Comparison of ENCODE assay signal across 23 cellular contexts in the genomic region with DNA sequence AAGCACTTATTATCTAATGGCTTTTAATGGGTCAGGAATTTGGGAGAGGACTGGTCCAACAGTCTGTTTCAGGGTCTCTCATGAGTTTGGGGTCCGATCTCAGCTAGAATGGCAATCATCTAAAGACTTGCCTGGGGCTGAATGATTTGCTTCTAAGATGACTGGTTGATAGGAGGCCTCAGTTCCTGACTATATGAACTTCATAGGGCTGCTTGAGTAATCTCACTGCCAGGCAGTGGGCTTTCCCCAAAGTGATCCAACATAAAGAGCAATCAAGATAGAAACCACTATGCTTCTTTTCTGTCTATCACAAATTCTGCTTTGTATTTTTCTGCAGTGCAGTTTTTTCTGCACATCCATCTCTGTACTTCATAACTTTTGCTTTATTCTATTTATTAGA.
"Had no signal": no experiment of that assay in that cellular context is flagged by ENCODE, and none has a peak within 500 bp of the region (broad histone marks: within the 10 kb centered on the region; RNA-seq: fewer than 3 reads in every experiment).

No MANE protein-coding gene starts in this region.

- ATAC-seq: stimulated activated memory B cell treated with anti-CD40 and anti-IgM and Interleukin-4, amounts not matched to agents 10 μg/mL and 1 μg/mL and 100 μg/mL, for 72 hours; stimulated activated naive B cell treated with anti-CD40 and anti-IgM and Interleukin-4, amounts not matched to agents 10 μg/mL and 1 μg/mL and 100 μg/mL, for 72 hours; stimulated activated naive CD8-positive, alpha-beta T cell treated with anti-CD3 and anti-CD28 coated beads, Interleukin-15, amount 100 ng/mL, for 72 hours; stimulated activated naive CD8-positive, alpha-beta T cell treated with anti-CD3 and anti-CD28 coated beads, Interleukin-15, Interleukin-2, amounts not matched to agents 100 U/mL and 50 U/mL, for 24 hours; upper lobe of right lung had no signal

- H3K27me3 Mint-ChIP-seq: stimulated activated memory B cell treated with anti-CD40 and anti-IgM and Interleukin-4, amounts not matched to agents 10 μg/mL and 1 μg/mL and 100 μg/mL, for 72 hours; stimulated activated naive B cell treated with anti-CD40 and anti-IgM and Interleukin-4, amounts not matched to agents 10 μg/mL and 1 μg/mL and 100 μg/mL, for 72 hours; stimulated activated naive CD8-positive, alpha-beta T cell treated with anti-CD3 and anti-CD28 coated beads, Interleukin-15, amount 100 ng/mL, for 72 hours; stimulated activated naive CD8-positive, alpha-beta T cell treated with anti-CD3 and anti-CD28 coated beads, Interleukin-15, Interleukin-2, amounts not matched to agents 100 ng/mL and 50 ng/mL, for 24 hours; type B pancreatic cell had no signal

- H3K9me3 Mint-ChIP-seq: stimulated activated memory B cell treated with anti-CD40 and anti-IgM and Interleukin-4, amounts not matched to agents 10 μg/mL and 1 μg/mL and 100 μg/mL, for 72 hours; stimulated activated naive B cell treated with anti-CD40 and anti-IgM and Interleukin-4, amounts not matched to agents 10 μg/mL and 1 μg/mL and 100 μg/mL, for 72 hours; stimulated activated naive CD8-positive, alpha-beta T cell treated with anti-CD3 and anti-CD28 coated beads, Interleukin-15, amount 100 ng/mL, for 72 hours; stimulated activated naive CD8-positive, alpha-beta T cell treated with anti-CD3 and anti-CD28 coated beads, Interleukin-15, Interleukin-2, amounts not matched to agents 100 ng/mL and 50 ng/mL, for 24 hours; type B pancreatic cell had no signal

- H3K4me3 Mint-ChIP-seq: stimulated activated memory B cell treated with anti-CD40 and anti-IgM and Interleukin-4, amounts not matched to agents 10 μg/mL and 1 μg/mL and 100 μg/mL, for 72 hours; stimulated activated naive B cell treated with anti-CD40 and anti-IgM and Interleukin-4, amounts not matched to agents 10 μg/mL and 1 μg/mL and 100 μg/mL, for 72 hours; stimulated activated naive CD8-positive, alpha-beta T cell treated with anti-CD3 and anti-CD28 coated beads, Interleukin-15, amount 100 ng/mL, for 72 hours; stimulated activated naive CD8-positive, alpha-beta T cell treated with anti-CD3 and anti-CD28 coated beads, Interleukin-15, Interleukin-2, amounts not matched to agents 100 ng/mL and 50 ng/mL, for 24 hours; type B pancreatic cell had no signal

- DNase-seq: stimulated activated CD4-positive, alpha-beta T cell treated with anti-CD3 and anti-CD28 coated beads, Interleukin-2, amount 100 ng/mL, for 48 hours; stimulated activated CD4-positive, alpha-beta T cell treated with anti-CD3 and anti-CD28 coated beads, Interleukin-4, amount 100 ng/mL, for 1 hour; stimulated activated CD4-positive, alpha-beta T cell treated with anti-CD3 and anti-CD28 coated beads, Interleukin-4, amount 100 ng/mL, for 24 hours; stimulated activated CD4-positive, alpha-beta T cell treated with anti-CD3 and anti-CD28 coated beads, Interleukin-4, amount 100 ng/mL, for 4 hours; stimulated activated CD8-positive, alpha-beta memory T cell treated with anti-CD3 and anti-CD28 coated beads, Interleukin-4, amount 100 ng/mL, for 48 hours; stimulated activated naive B cell treated with anti-CD40 and anti-IgM and Interleukin-4, amounts not matched to agents 10 μg/mL and 1 μg/mL and 100 μg/mL, for 72 hours; stimulated activated naive CD4-positive, alpha-beta T cell; stimulated activated naive CD4-positive, alpha-beta T cell treated with Interleukin-2 at 50 U/mL for 16 hours; stimulated activated naive CD8-positive, alpha-beta T cell treated with anti-CD3 and anti-CD28 coated beads, Interleukin-15, amount 100 ng/mL, for 72 hours; stimulated activated naive CD8-positive, alpha-beta T cell treated with anti-CD3 and anti-CD28 coated beads, Interleukin-15, Interleukin-2, amounts not matched to agents 100 U/mL and 50 U/mL, for 24 hours; stomach; substantia nigra; testis; thyroid gland; tibial artery; transverse colon; trophoblast cell; upper lobe of left lung; upper lobe of right lung; uterus had no signal

- H3K4me1 Mint-ChIP-seq: stimulated activated memory B cell treated with anti-CD40 and anti-IgM and Interleukin-4, amounts not matched to agents 10 μg/mL and 1 μg/mL and 100 μg/mL, for 72 hours; stimulated activated naive B cell treated with anti-CD40 and anti-IgM and Interleukin-4, amounts not matched to agents 10 μg/mL and 1 μg/mL and 100 μg/mL, for 72 hours; stimulated activated naive CD8-positive, alpha-beta T cell treated with anti-CD3 and anti-CD28 coated beads, Interleukin-15, amount 100 ng/mL, for 72 hours had no signal

- H3K27ac Mint-ChIP-seq: stimulated activated memory B cell treated with anti-CD40 and anti-IgM and Interleukin-4, amounts not matched to agents 10 μg/mL and 1 μg/mL and 100 μg/mL, for 72 hours; stimulated activated naive B cell treated with anti-CD40 and anti-IgM and Interleukin-4, amounts not matched to agents 10 μg/mL and 1 μg/mL and 100 μg/mL, for 72 hours; stimulated activated naive CD8-positive, alpha-beta T cell treated with anti-CD3 and anti-CD28 coated beads, Interleukin-15, amount 100 ng/mL, for 72 hours; stimulated activated naive CD8-positive, alpha-beta T cell treated with anti-CD3 and anti-CD28 coated beads, Interleukin-15, Interleukin-2, amounts not matched to agents 100 ng/mL and 50 ng/mL, for 24 hours; type B pancreatic cell had no signal

- H3K36me3 Mint-ChIP-seq: stimulated activated memory B cell treated with anti-CD40 and anti-IgM and Interleukin-4, amounts not matched to agents 10 μg/mL and 1 μg/mL and 100 μg/mL, for 72 hours; stimulated activated naive B cell treated with anti-CD40 and anti-IgM and Interleukin-4, amounts not matched to agents 10 μg/mL and 1 μg/mL and 100 μg/mL, for 72 hours; type B pancreatic cell had no signal
